In the genomic region with DNA sequence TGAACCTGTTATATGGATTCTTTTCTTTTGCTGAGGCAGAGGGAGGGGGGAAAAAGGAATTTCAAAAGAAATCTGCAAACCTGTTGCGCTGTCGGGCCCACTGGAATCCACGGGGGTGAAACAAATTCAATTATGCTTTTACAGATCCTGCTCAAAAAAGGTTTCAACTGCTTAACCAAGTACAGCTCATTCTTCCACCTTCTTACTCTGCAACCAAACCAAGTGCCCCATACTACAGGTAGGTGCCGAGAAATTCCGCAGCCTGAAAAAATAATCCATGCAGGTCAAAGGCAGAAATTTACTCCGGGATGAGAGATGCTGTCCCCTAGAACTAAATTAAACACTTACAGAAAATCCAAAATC, we compare ENCODE assay signal across 8 cellular contexts. TPM values are rescaled to one million over a fixed set of nuclear protein-coding genes. Genes with fewer than 3 reads are reported as not detected.
DNase-seq lines count a peak whose midpoint lies in the region; FAIRE-seq and TF ChIP-seq lines count a peak whose summit lies in the region.

No MANE protein-coding gene starts in this region.

- H3K4me1 ChIP-seq in right atrium auricular region = peaks cover 0 to 3% of the 10 kb centered on the region in 2 donors
- peaks cover 3% of the 10 kb centered on the region in 2 experiments for H3K4me1 ChIP-seq in trophoblast cell (ENCODE audit: control insufficient read depth in 1 of 2, insufficient read depth in 2 of 2, low read length in 2 of 2)

- no peaks in the 10 kb centered on the region for H3K9me3 ChIP-seq in SU-DHL-6 (ENCODE audit: insufficient read depth, low read length)
- H3K9me3 ChIP-seq in right atrium auricular region = no peaks in the 10 kb centered on the region
- no peaks in the 10 kb centered on the region for H3K9me3 ChIP-seq in trophoblast cell (ENCODE audit: insufficient read depth, low read depth, low read length)

- TF ChIP-seq CTCF in SU-DHL-6 (IDR thresholded peaks at IDR 0.05; ENCODE audit: insufficient read depth, low read length, poor library complexity, severe bottlenecking) (no peak), right atrium auricular region (IDR thresholded peaks at IDR 0.05) (no peak)

- no peaks in the 10 kb centered on the region for H3F3A ChIP-seq in SU-DHL-6 (ENCODE audit: insufficient read depth)

- no peaks in the 10 kb centered on the region for H4K20me1 ChIP-seq in SU-DHL-6 (ENCODE audit: low read depth, low read length)

- H2AFZ ChIP-seq in SU-DHL-6 (ENCODE audit: low read depth, low read length, severe bottlenecking) = peak overlapping the region; percentile 12
- H2AFZ ChIP-seq in trophoblast cell (ENCODE audit: insufficient read depth, low read length, poor library complexity) = no peak overlapping the region

- H2BK5ac ChIP-seq in trophoblast cell (ENCODE audit: low read depth, low read length, poor library complexity) = peak overlapping the region; percentile 19

- no peaks in the 10 kb centered on the region for H3K9me2 ChIP-seq in SU-DHL-6 (replicated peaks; ENCODE audit: insufficient read depth, low read length)

- H3K23ac ChIP-seq in trophoblast cell (ENCODE audit: low read length) = no peak overlapping the region

- peaks cover 1% of the 10 kb centered on the region for H3K79me1 ChIP-seq in trophoblast cell (ENCODE audit: low read length)

- peak overlapping the region; percentile 52 for H3K4me2 ChIP-seq in SU-DHL-6 (ENCODE audit: low read depth, low read length, poor library complexity, severe bottlenecking)
- H3K4me2 ChIP-seq in trophoblast cell (ENCODE audit: low read length) = peak overlapping the region; percentile 75

- FAIRE-seq in GM12891 (lab: Jason Lieb, UNC) (peak; percentile 50), GM12892 (lab: Jason Lieb, UNC) (no peak)

- no peaks in the 10 kb centered on the region for H3K36me3 ChIP-seq in SU-DHL-6 (ENCODE audit: low read length)
- no peaks in the 10 kb centered on the region for H3K36me3 ChIP-seq in right atrium auricular region
- no peaks in the 10 kb centered on the region for H3K36me3 ChIP-seq in trophoblast cell (ENCODE audit: control insufficient read depth in 1 of 2, insufficient read depth in 2 of 2, low read length in 2 of 2)

- H2BK120ac ChIP-seq in trophoblast cell (ENCODE audit: insufficient read depth, low read length, poor library complexity) = no peak overlapping the region

- H3K4me3 ChIP-seq in SU-DHL-6 (ENCODE audit: insufficient read depth, low read length, poor library complexity, severe bottlenecking) (peak overlapping the region; percentile 22), right atrium auricular region (peak overlapping the region; percentile 26 to 38), trophoblast cell (ENCODE audit: low read depth, low read length) (no peak overlapping the region)

- H3K27me3 ChIP-seq in SU-DHL-6 (ENCODE audit: low read length) (no peaks in the 10 kb centered on the region), right atrium auricular region (no peaks in the 10 kb centered on the region), trophoblast cell (ENCODE audit: insufficient read depth, low read length) (no peaks in the 10 kb centered on the region)

- no peak overlapping the region for H2AK5ac ChIP-seq in trophoblast cell (ENCODE audit: low read length)

- no peak overlapping the region for H4K12ac ChIP-seq in trophoblast cell (ENCODE audit: low read depth, low read length)

- H3K4ac ChIP-seq in trophoblast cell (ENCODE audit: low read depth, low read length) = no peak overlapping the region

- H3K14ac ChIP-seq in trophoblast cell (ENCODE audit: low read length) = peak overlapping the region; percentile 51

- H3K27ac ChIP-seq in SU-DHL-6 (ENCODE audit: low read depth, low read length) = 0 out of 2 replicates have a peak overlapping the region, but pooled peaks have one; percentile 23
- H3K27ac ChIP-seq in right atrium auricular region = peak overlapping the region; percentile 51 to 79
- peak overlapping the region; percentile 23 for H3K27ac ChIP-seq in trophoblast cell (ENCODE audit: low read depth, low read length)

- H2BK12ac ChIP-seq in trophoblast cell (ENCODE audit: low read length) = no peak overlapping the region

- no CpG with 5 or more reads among the region's 6 CpGs for WGBS in trophoblast cell (ENCODE audit: extremely low coverage, insufficient coverage, insufficient read length)

- H3K79me2 ChIP-seq in SU-DHL-6 (ENCODE audit: insufficient read depth, low read length) (no peaks in the 10 kb centered on the region), trophoblast cell (ENCODE audit: control insufficient read depth, insufficient read depth, low read length, poor library complexity) (no peaks in the 10 kb centered on the region)

- H4K91ac ChIP-seq in trophoblast cell (ENCODE audit: low read depth, low read length) = no peak overlapping the region

- DNase-seq in GM12891 (ENCODE audit: insufficient read length, low spot score) = no peak
- no peak for DNase-seq in right atrium auricular region (ENCODE audit: low spot score)
- peak in 1 of 2 donors; percentile 17 for DNase-seq in trophoblast cell
- no peak for DNase-seq in stimulated activated naive CD4-positive, alpha-beta T cell (lab: John Stamatoyannopoulos, UW)
- DNase-seq in GM12892 (ENCODE audit: insufficient read length) = no peak
- no peak for DNase-seq in NCI-H1048 (lab: John Stamatoyannopoulos, UW)
- DNase-seq in RPMI8226 = no peak

- no peak for TF ChIP-seq POLR2A in GM12891 (IDR thresholded peaks at IDR 0.05; ENCODE audit: low read depth, low read length)
- TF ChIP-seq POLR2A in GM12892 (IDR thresholded peaks at IDR 0.05; ENCODE audit: low read depth, low read length) = no peak

- no peak overlapping the region for H3K18ac ChIP-seq in trophoblast cell (ENCODE audit: low read length)

- H3K9ac ChIP-seq in SU-DHL-6 (ENCODE audit: low read length) (peak overlapping the region; percentile 30; the same call in 1 of the 2 replicates), trophoblast cell (ENCODE audit: low read length) (no peak overlapping the region)

- H4K8ac ChIP-seq in trophoblast cell (ENCODE audit: low read depth, low read length) = no peak overlapping the region

TF ChIP-seq in GM12891, 5 proteins besides CTCF, POLR2A, EP300 and RAD21:
- TF ChIP-seq TAF1 (IDR thresholded peaks at IDR 0.05; ENCODE audit: low read depth, low read length) (no peak), SPI1 (IDR thresholded peaks at IDR 0.05; ENCODE audit: low read depth, low read length) (no peak), PAX5 (IDR thresholded peaks at IDR 0.05; ENCODE audit: insufficient read depth, low read length, severe bottlenecking) (no peak), POU2F2 (IDR thresholded peaks at IDR 0.05; ENCODE audit: low read depth, low read length) (no peak), POLR2AphosphoS5 (IDR thresholded peaks at IDR 0.05; ENCODE audit: low read depth, low read length) (no peak)

RNA-seq across cellular contexts. Expression of gene RNF43, which starts 0.4 kb away (rescaled TPM):
- 1.9 TPM for polyA plus RNA-seq in GM12891 (2012; ENCODE audit: low read depth, missing spikeins)
- 1 to 10 TPM; 4.4 to 5.5 TPM for total RNA-seq in right atrium auricular region
- polyA plus RNA-seq in trophoblast cell (2013) = 3.6 and 3.8 TPM in 2 replicates
- polyA plus RNA-seq in GM12892 (2012; ENCODE audit: missing spikeins) = 2.7 TPM
